In the genomic region with DNA sequence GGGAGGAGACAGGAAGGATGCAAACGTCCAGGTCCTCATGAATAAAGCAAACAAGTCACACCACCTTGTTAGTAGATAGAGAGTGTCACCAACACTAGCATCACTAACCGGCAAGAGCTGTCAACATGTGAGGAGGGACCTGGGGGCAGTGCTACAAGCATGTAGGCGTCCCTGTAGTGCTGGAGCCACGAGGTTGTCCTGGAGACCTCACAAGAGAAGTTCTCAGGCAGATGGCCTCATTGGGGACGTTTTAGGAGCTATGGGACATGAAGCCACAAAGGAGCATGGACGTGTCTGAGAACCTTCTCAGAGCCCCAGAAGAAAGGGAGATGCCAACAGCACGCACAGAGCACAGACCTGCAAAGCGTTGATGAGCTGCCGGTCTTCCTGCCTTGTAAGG, we compare ENCODE assay signal across 19 cellular contexts.
"Had no signal": no experiment of that assay in that cellular context is flagged by ENCODE, and none has a peak within 500 bp of the region (broad histone marks: within the 10 kb centered on the region; RNA-seq: fewer than 3 reads in every experiment).

No MANE protein-coding gene starts in this region.

- H3K4me2 ChIP-seq: hepatocyte had no signal

- ATAC-seq: left cardiac atrium; left ventricle myocardium superior; stimulated activated naive CD8-positive, alpha-beta T cell treated with anti-CD3 and anti-CD28 coated beads, Interleukin-15, Interleukin-2, amounts not matched to agents 100 U/mL and 50 U/mL, for 24 hours; upper lobe of right lung had no signal

- H3K4me3 Mint-ChIP-seq: naive B cell, nephron had no signal

- H3K36me3 Mint-ChIP-seq: naive B cell had no signal

- H3K27ac ChIP-seq: colonic mucosa, esophagus squamous epithelium, hepatocyte, tibial artery, upper lobe of right lung had no signal

- H3K9me3 Mint-ChIP-seq: nephron had no signal

- H3K36me3 ChIP-seq: colonic mucosa had no signal

- H3K4me1 Mint-ChIP-seq: naive B cell had no signal

- H3K9me3 ChIP-seq: colonic mucosa, esophagus squamous epithelium, tibial artery, upper lobe of right lung had no signal

- H3K27ac Mint-ChIP-seq: nephron had no signal

- H3K4me1 ChIP-seq: colonic mucosa, tibial artery, upper lobe of right lung had no signal

- FAIRE-seq: kidney had no signal

- H2AFZ ChIP-seq: hepatocyte had no signal

- H3K27me3 ChIP-seq: colonic mucosa, esophagus squamous epithelium, hepatocyte, tibial artery, upper lobe of right lung had no signal

- DNase-seq: colonic mucosa; dermis blood vessel endothelial cell; esophagus squamous epithelium; foreskin melanocyte; head of caudate nucleus; kidney; left cardiac atrium; left ventricle myocardium superior; mesendoderm; naive B cell; stimulated activated CD4-positive, alpha-beta T cell treated with anti-CD3 and anti-CD28 coated beads, Interleukin-12 subunit alpha, Interleukin-12 subunit beta, amount 100 ng/mL, for 4 hours; stimulated activated CD4-positive, alpha-beta T cell treated with anti-CD3 and anti-CD28 coated beads, Interleukin-2, amount 100 ng/mL, for 48 hours; stimulated activated naive CD8-positive, alpha-beta T cell treated with anti-CD3 and anti-CD28 coated beads, Interleukin-15, Interleukin-2, amounts not matched to agents 100 U/mL and 50 U/mL, for 24 hours; upper lobe of right lung had no signal

- H3K4me3 ChIP-seq: colonic mucosa, esophagus squamous epithelium, hepatocyte, lung, skin epidermis, tibial artery, upper lobe of right lung had no signal

- H3K79me2 ChIP-seq: hepatocyte had no signal
